In genomic region chr15:83659011-83659811, GRCh38 we compare ENCODE assay signal across 27 cellular contexts. TPM values are rescaled to one million over a fixed set of nuclear protein-coding genes. Genes with fewer than 3 reads are reported as not detected.
DNase-seq lines count a peak whose midpoint lies in the region; ATAC-seq and TF ChIP-seq lines count a peak whose summit lies in the region.
"Had no signal": no experiment of that assay in that cellular context is flagged by ENCODE, and none has a peak within 500 bp of the region (broad histone marks: within the 10 kb centered on the region; RNA-seq: fewer than 3 reads in every experiment).

No MANE protein-coding gene starts in this region.

- CTCF ChIA-PET in activated naive CD4-positive, alpha-beta T cell treated with anti-CD3 and anti-CD28 coated beads for 36 hours (lab: Charles Lee), result interaction anchor here (0.6 to 0.8 kb wide), 2 partner anchors 30 to 231 kb away, joined by 3 read pairs; no protein-coding TSS in a partner anchor

- no peaks in the 10 kb centered on the region for H3K4me1 Mint-ChIP-seq in activated naive CD4-positive, alpha-beta T cell treated with anti-CD3 and anti-CD28 coated beads for 36 hours (ENCODE audit: low read depth)
- H3K4me1 Mint-ChIP-seq: central memory CD8-positive, alpha-beta T cell; nephron; T-helper 17 cell had no signal

- no peak for DNase-seq in ascending aorta (ENCODE audit: low spot score in 2 of 2)
- DNase-seq in left ventricle myocardium inferior, result peak; percentile 66
- peak; percentile 79 for DNase-seq in posterior vena cava (ENCODE audit: low spot score)
- DNase-seq in tibial artery, result peak; percentile 73 to 86
- no peak for DNase-seq in cerebellar nuclear complex (lab: John Stamatoyannopoulos, UW)
- DNase-seq in activated naive CD4-positive, alpha-beta T cell treated with anti-CD3 and anti-CD28 coated beads for 36 hours, result no peak
- no peak for DNase-seq in DMS114 treated with DMSO at 0.1 percent for 48 hours (lab: John Stamatoyannopoulos, UW; ENCODE audit: unreplicated experiment)
- DNase-seq: ACHN; activated naive CD4-positive, alpha-beta T cell; activated T-cell treated with anti-CD3 and anti-CD28 coated beads, Interleukin-2, amount 50 U/mL, for 24 hours; Calu3; head of caudate nucleus; Kasumi-1; NCI-H187; NCI-H345; NCI-H748 treated with DMSO at 0.1 percent for 48 hours; pancreas; RPMI8226; SK-N-SH; stimulated activated CD8-positive, alpha-beta memory T cell treated with anti-CD3 and anti-CD28 coated beads, Interleukin-4, amount 100 ng/mL, for 48 hours; T-helper 17 cell had no signal

- H3K9me3 Mint-ChIP-seq in activated naive CD4-positive, alpha-beta T cell treated with anti-CD3 and anti-CD28 coated beads for 36 hours, result peaks cover 2% of the 10 kb centered on the region
- H3K9me3 Mint-ChIP-seq: activated T-cell treated with anti-CD3 and anti-CD28 coated beads, Interleukin-2, amount 50 U/mL, for 24 hours; mesothelial cell of epicardium had no signal

- H3K4me1 ChIP-seq in ascending aorta (peaks cover 5 to 28% of the 10 kb centered on the region in 2 donors), left ventricle myocardium inferior (peaks cover 57% of the 10 kb centered on the region), tibial artery (peaks cover 0 to 57% (median 29%) of the 10 kb centered on the region in 4 donors)
- H3K4me1 ChIP-seq: BLaER1 had no signal

- H3K4me3 ChIP-seq in ascending aorta, result no peak overlapping the region
- H3K4me3 ChIP-seq in left ventricle myocardium inferior, result no peak overlapping the region
- H3K4me3 ChIP-seq in tibial artery, result no peak overlapping the region
- H3K4me3 ChIP-seq: BLaER1, pancreas had no signal

- no peak overlapping the region for H3K4me3 Mint-ChIP-seq in activated naive CD4-positive, alpha-beta T cell treated with anti-CD3 and anti-CD28 coated beads for 36 hours
- H3K4me3 Mint-ChIP-seq: activated T-cell treated with anti-CD3 and anti-CD28 coated beads, Interleukin-2, amount 50 U/mL, for 24 hours; central memory CD8-positive, alpha-beta T cell; mesothelial cell of epicardium; nephron; T-helper 17 cell had no signal

- H3K36me3 ChIP-seq in ascending aorta (peaks cover 0 to 10% of the 10 kb centered on the region in 2 donors), left ventricle myocardium inferior (no peaks in the 10 kb centered on the region), tibial artery (peaks cover 0 to 5% (median 0%) of the 10 kb centered on the region in 3 donors)
- H3K36me3 ChIP-seq: BLaER1, pancreas had no signal

- ATAC-seq in GM18519 (IDR thresholded peaks at IDR 0.05; ENCODE audit: low FRiP score, unreplicated experiment), result no peak
- ATAC-seq: T-helper 17 cell had no signal

- H3K27me3 Mint-ChIP-seq in activated naive CD4-positive, alpha-beta T cell treated with anti-CD3 and anti-CD28 coated beads for 36 hours (ENCODE audit: low read depth), result peaks cover 31% of the 10 kb centered on the region

- H3K36me3 Mint-ChIP-seq in activated naive CD4-positive, alpha-beta T cell treated with anti-CD3 and anti-CD28 coated beads for 36 hours (ENCODE audit: low read depth), result no peaks in the 10 kb centered on the region

- intact Hi-C loops in ascending aorta (cut with DNase I), result no loop called here
- intact Hi-C loops in left ventricle myocardium inferior (cut with micrococcal nuclease), result no loop called here
- intact Hi-C loops in posterior vena cava (cut with DNase I), result no loop called here
- intact Hi-C loops in tibial artery (cut with DNase I; ENCODE audit: low total_unique reads), result no loop called here
- intact Hi-C loops in activated naive CD4-positive, alpha-beta T cell treated with anti-CD3 and anti-CD28 coated beads for 36 hours (cut with micrococcal nuclease), result no loop called here

- H3K27me3 ChIP-seq in ascending aorta, result no peaks in the 10 kb centered on the region
- peaks cover 6% of the 10 kb centered on the region for H3K27me3 ChIP-seq in left ventricle myocardium inferior (ENCODE audit: low read depth)
- no peaks in the 10 kb centered on the region for H3K27me3 ChIP-seq in tibial artery
- H3K27me3 ChIP-seq: BLaER1, pancreas had no signal

- H3K27ac ChIP-seq in ascending aorta (peak overlapping the region; percentile 56 to 78), left ventricle myocardium inferior (replicated peaks) (peak overlapping the region; percentile 94), tibial artery (peak overlapping the region; percentile 55 to 64)
- H3K27ac ChIP-seq: BLaER1 had no signal

- no peak for TF ChIP-seq CTCF in ascending aorta (IDR thresholded peaks at IDR 0.05)
- TF ChIP-seq CTCF in left ventricle myocardium inferior (IDR thresholded peaks at IDR 0.05; ENCODE audit: borderline replicate concordance), result no peak
- no peak for TF ChIP-seq CTCF in tibial artery (IDR thresholded peaks at IDR 0.05)

- no peak overlapping the region for H3K27ac Mint-ChIP-seq in activated naive CD4-positive, alpha-beta T cell treated with anti-CD3 and anti-CD28 coated beads for 36 hours
- H3K27ac Mint-ChIP-seq: activated T-cell treated with anti-CD3 and anti-CD28 coated beads, Interleukin-2, amount 50 U/mL, for 24 hours; mesothelial cell of epicardium; nephron; T-helper 17 cell had no signal

- no peaks in the 10 kb centered on the region for H3K9me3 ChIP-seq in ascending aorta
- no peaks in the 10 kb centered on the region for H3K9me3 ChIP-seq in left ventricle myocardium inferior (replicated peaks)
- H3K9me3 ChIP-seq in tibial artery, result no peaks in the 10 kb centered on the region
- H3K9me3 ChIP-seq: pancreas, SK-N-SH had no signal

RNA-seq across cellular contexts. Expression of gene ADAMTSL3, which starts 5.3 kb away (rescaled TPM):
- total RNA-seq in ascending aorta (28.1 TPM), left ventricle myocardium inferior (11.9 TPM), posterior vena cava (10 to 100 TPM; 13.0 to 17.4 TPM)
- total RNA-seq in activated naive CD4-positive, alpha-beta T cell treated with anti-CD3 and anti-CD28 coated beads for 36 hours, result not detected
- total RNA-seq: activated CD8-positive, alpha-beta memory T cell treated with anti-CD3 and anti-CD28 coated beads for 36 hours; T-helper 17 cell had no signal

Comparison
In these comparisons a context has a peak if more than half of its experiments do, and no peak if none do; other contexts are left out.
1. DNase-seq: peak in left ventricle myocardium inferior (single experiment), posterior vena cava (single experiment) and tibial artery (2 of 2); none in ascending aorta (0 of 2), cerebellar nuclear complex (0 of 2), activated naive CD4-positive, alpha-beta T cell treated with anti-CD3 and anti-CD28 coated beads for 36 hours (single experiment) and DMS114 treated with DMSO at 0.1 percent for 48 hours (single experiment).
2. RNA of gene ADAMTSL3, which starts 5.3 kb away (total RNA-seq): 28.1 TPM in ascending aorta (single experiment), 13.0 to 17.4 TPM in posterior vena cava and 11.9 TPM in left ventricle myocardium inferior (single experiment); not detected in activated naive CD4-positive, alpha-beta T cell treated with anti-CD3 and anti-CD28 coated beads for 36 hours; every median in the first group is over 10 times any median in the second.
3. Peak in every context shown above with its lines, with median percentiles within 50 percentile points of each other: H3K27ac ChIP-seq.